1 cellular context compared by ENCODE assay signal in the genomic region with DNA sequence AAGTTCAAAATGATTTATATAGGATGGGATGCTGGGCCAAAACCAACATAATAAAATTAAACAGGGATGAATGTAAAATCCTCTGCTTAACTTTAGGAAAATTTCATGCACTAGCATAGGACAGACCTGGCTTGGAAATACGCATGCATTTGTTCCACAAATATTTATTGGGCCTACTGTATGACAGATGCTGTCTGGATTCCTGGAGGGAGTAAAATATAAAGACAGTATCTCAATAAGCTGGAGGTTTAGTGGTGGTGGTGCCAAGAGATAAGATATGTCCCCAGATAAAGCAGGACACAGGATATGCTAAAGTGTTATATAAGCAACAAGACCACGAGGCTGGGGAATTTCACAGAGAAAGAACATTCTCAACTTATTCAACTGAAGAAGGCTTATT.
TF ChIP-seq lines count a peak whose summit lies in the region.

No MANE protein-coding gene starts in this region.

TF ChIP-seq in GM23338, 12 proteins besides CTCF, POLR2A, EP300 and RAD21 (continued from another document):
- TF ChIP-seq POLR2AphosphoS5 (IDR thresholded peaks at IDR 0.05; ENCODE audit: low read depth) (no peak), REST (IDR thresholded peaks at IDR 0.05; ENCODE audit: unreplicated experiment) (no peak), ZNF462 (CRISPR knock-in tag; IDR thresholded peaks at IDR 0.05) (no peak), ZNF114 (CRISPR knock-in tag; IDR thresholded peaks at IDR 0.05) (no peak), EZH2 (IDR thresholded peaks at IDR 0.05; ENCODE audit: low read depth, unreplicated experiment) (no peak)
